Comparison of ENCODE assay signal across 15 cellular contexts in genomic region chr3:171873561-171873960, GRCh38. TPM values are rescaled to one million over a fixed set of nuclear protein-coding genes. Genes with fewer than 3 reads are reported as not detected.
DNase-seq lines count a peak whose midpoint lies in the region; ATAC-seq, FAIRE-seq and TF ChIP-seq lines count a peak whose summit lies in the region.
"Had no signal": no experiment of that assay in that cellular context is flagged by ENCODE, and none has a peak within 500 bp of the region (broad histone marks: within the 10 kb centered on the region; RNA-seq: fewer than 3 reads in every experiment).

No MANE protein-coding gene starts in this region.

- peaks cover 1% of the 10 kb centered on the region for H3K27me3 Mint-ChIP-seq in endothelial cell (ENCODE audit: unreplicated experiment)
- H3K27me3 Mint-ChIP-seq: stimulated activated naive B cell treated with anti-CD40 and anti-IgM and Interleukin-4, amounts not matched to agents 10 μg/mL and 1 μg/mL and 100 μg/mL, for 72 hours had no signal

- TF ChIP-seq CTCF in AG10803 (conservative IDR thresholded peaks at IDR 0.05; ENCODE audit: low read length), result no peak
- TF ChIP-seq CTCF in endothelial cell (IDR thresholded peaks at IDR 0.05; ENCODE audit: unreplicated experiment), result no peak
- no peak for TF ChIP-seq CTCF in prostate gland (IDR thresholded peaks at IDR 0.05)

- no peak overlapping the region for H3K4me3 ChIP-seq in AG10803 (ENCODE audit: low read length)
- no peak overlapping the region for H3K4me3 ChIP-seq in neuron (ENCODE audit: low read length)
- no peak overlapping the region for H3K4me3 ChIP-seq in prostate gland

- peaks cover 28% of the 10 kb centered on the region for H3K4me1 Mint-ChIP-seq in endothelial cell (ENCODE audit: unreplicated experiment)
- H3K4me1 Mint-ChIP-seq: stimulated activated naive B cell treated with anti-CD40 and anti-IgM and Interleukin-4, amounts not matched to agents 10 μg/mL and 1 μg/mL and 100 μg/mL, for 72 hours had no signal

- no peak overlapping the region for H3K27ac ChIP-seq in prostate gland

- H3K27me3 ChIP-seq in neuron (ENCODE audit: insufficient read depth, low read length) (no peaks in the 10 kb centered on the region), prostate gland (replicated peaks; ENCODE audit: insufficient read depth) (no peaks in the 10 kb centered on the region)

- H3K9me3 Mint-ChIP-seq in endothelial cell (ENCODE audit: unreplicated experiment), result no peaks in the 10 kb centered on the region
- H3K9me3 Mint-ChIP-seq: stimulated activated naive B cell treated with anti-CD40 and anti-IgM and Interleukin-4, amounts not matched to agents 10 μg/mL and 1 μg/mL and 100 μg/mL, for 72 hours; T-helper 1 cell treated with Interleukin-12 subunit alpha and Interleukin-12 subunit beta and Interleukin-4 antibody, amounts not matched to agents 30 μg/mL and 1 μg/mL, for 36 hours had no signal

- WGBS in prostate gland, result 44% methylated on average over 1 of the region's 1 CpG

- H3K4me1 ChIP-seq in neuron (ENCODE audit: insufficient read depth, low read length) (peaks cover 36% of the 10 kb centered on the region), prostate gland (replicated peaks) (no peaks in the 10 kb centered on the region)

- no peak overlapping the region for H3K4me3 Mint-ChIP-seq in endothelial cell (ENCODE audit: unreplicated experiment)
- H3K4me3 Mint-ChIP-seq: activated CD8-positive, alpha-beta memory T cell treated with anti-CD3 and anti-CD28 coated beads, Interleukin-2, amount 10 ng/mL, durations not matched to agents 7 days and 5 days; stimulated activated naive B cell treated with anti-CD40 and anti-IgM and Interleukin-4, amounts not matched to agents 10 μg/mL and 1 μg/mL and 100 μg/mL, for 72 hours; T-helper 1 cell treated with Interleukin-12 subunit alpha and Interleukin-12 subunit beta and Interleukin-4 antibody, amounts not matched to agents 30 μg/mL and 1 μg/mL, for 36 hours had no signal

- H3K36me3 ChIP-seq in neuron (ENCODE audit: insufficient read depth, low read length) (no peaks in the 10 kb centered on the region), prostate gland (no peaks in the 10 kb centered on the region)

- intact Hi-C loops in prostate gland (cut with DNase I), result no loop called here

- peak overlapping the region; percentile 33 for H2AFZ ChIP-seq in neuron (ENCODE audit: low read depth, low read length)

- peak; percentile 84 for DNase-seq in AG10803 (ENCODE audit: low read depth)
- DNase-seq in LHCN-M2 (ENCODE audit: low read depth), result peak; percentile 24
- no peak for DNase-seq in endothelial cell (ENCODE audit: low spot score)
- no peak for DNase-seq in GDM1 (lab: John Stamatoyannopoulos, UW)
- no peak for DNase-seq in prostate gland (ENCODE audit: low spot score)
- DNase-seq in HTR-8/SVneo (ENCODE audit: insufficient read length, low spot score), result no peak
- DNase-seq: activated CD8-positive, alpha-beta memory T cell treated with anti-CD3 and anti-CD28 coated beads, Interleukin-2, amount 10 ng/mL, durations not matched to agents 7 days and 5 days; head of caudate nucleus; Karpas-422; stimulated activated naive B cell treated with anti-CD40 and anti-IgM and Interleukin-4, amounts not matched to agents 10 μg/mL and 1 μg/mL and 100 μg/mL, for 72 hours had no signal

- H3K27ac Mint-ChIP-seq in endothelial cell (ENCODE audit: unreplicated experiment), result peak overlapping the region; percentile 25
- H3K27ac Mint-ChIP-seq: activated CD8-positive, alpha-beta memory T cell treated with anti-CD3 and anti-CD28 coated beads, Interleukin-2, amount 10 ng/mL, durations not matched to agents 7 days and 5 days; stimulated activated naive B cell treated with anti-CD40 and anti-IgM and Interleukin-4, amounts not matched to agents 10 μg/mL and 1 μg/mL and 100 μg/mL, for 72 hours; T-helper 1 cell treated with Interleukin-12 subunit alpha and Interleukin-12 subunit beta and Interleukin-4 antibody, amounts not matched to agents 30 μg/mL and 1 μg/mL, for 36 hours had no signal

- ATAC-seq in GM21619 (IDR thresholded peaks at IDR 0.05; ENCODE audit: unreplicated experiment), result no peak
- ATAC-seq: activated CD8-positive, alpha-beta memory T cell treated with anti-CD3 and anti-CD28 coated beads, Interleukin-2, amount 10 ng/mL, durations not matched to agents 7 days and 5 days; stimulated activated naive B cell treated with anti-CD40 and anti-IgM and Interleukin-4, amounts not matched to agents 10 μg/mL and 1 μg/mL and 100 μg/mL, for 72 hours had no signal

- TF ChIP-seq POLR2A in prostate gland (IDR thresholded peaks at IDR 0.05), result no peak

- no peak for FAIRE-seq in HTR-8/SVneo (lab: Jason Lieb, UNC)
- FAIRE-seq: GM18507 had no signal

- H3K9me3 ChIP-seq in neuron (ENCODE audit: low read length) (no peaks in the 10 kb centered on the region), prostate gland (no peaks in the 10 kb centered on the region)

- H3K36me3 Mint-ChIP-seq in endothelial cell (ENCODE audit: low read depth, unreplicated experiment), result no peaks in the 10 kb centered on the region
- H3K36me3 Mint-ChIP-seq: activated CD8-positive, alpha-beta memory T cell treated with anti-CD3 and anti-CD28 coated beads, Interleukin-2, amount 10 ng/mL, durations not matched to agents 7 days and 5 days; stimulated activated naive B cell treated with anti-CD40 and anti-IgM and Interleukin-4, amounts not matched to agents 10 μg/mL and 1 μg/mL and 100 μg/mL, for 72 hours had no signal

RNA-seq across cellular contexts. Expression of gene TMEM212, which starts 30.4 kb away (rescaled TPM):
- total RNA-seq in LHCN-M2 (2014; rRNA removed), result not detected in 2 replicates
- polyA plus RNA-seq in LHCN-M2 (2012), result not detected
- not detected for total RNA-seq in endothelial cell (ENCODE audit: unreplicated experiment)
- not detected for total RNA-seq in prostate gland
- total RNA-seq: activated CD8-positive, alpha-beta memory T cell treated with anti-CD3 and anti-CD28 coated beads, Interleukin-2, amount 10 ng/mL, durations not matched to agents 7 days and 5 days; mucosa of gallbladder had no signal

Comparison
In these comparisons a context has a peak if more than half of its experiments do, and no peak if none do; other contexts are left out.
1. DNase-seq: peak in AG10803 (single experiment) and LHCN-M2 (single experiment); none in endothelial cell (single experiment), GDM1 (single experiment), prostate gland (single experiment) and HTR-8/SVneo (single experiment).